ENCODE assay signal across 20 cellular contexts in genomic region chr4:14700083-14700482, GRCh38.
"Had no signal": no experiment of that assay in that cellular context is flagged by ENCODE, and none has a peak within 500 bp of the region (broad histone marks: within the 10 kb centered on the region; RNA-seq: fewer than 3 reads in every experiment).

No MANE protein-coding gene starts in this region.

- H3K27ac ChIP-seq: epithelial cell of prostate, esophagus squamous epithelium, heart left ventricle, neutrophil, sigmoid colon, skin epidermis, stomach, thoracic aorta, transverse colon had no signal

- H3K36me3 Mint-ChIP-seq: naive thymus-derived CD4-positive, alpha-beta T cell had no signal

- H3K4me3 Mint-ChIP-seq: naive thymus-derived CD4-positive, alpha-beta T cell; nephron progenitor cell had no signal

- H3K4me3 ChIP-seq: esophagus squamous epithelium, heart left ventricle, sigmoid colon, skin epidermis, stomach, thoracic aorta, transverse colon had no signal

- DNase-seq: effector memory CD4-positive, alpha-beta T cell; esophagus squamous epithelium; heart left ventricle; hippocampal formation; left colon; mammary epithelial cell; naive thymus-derived CD4-positive, alpha-beta T cell; nephron progenitor cell; posterior cingulate gyrus; sigmoid colon; stimulated activated CD4-positive, alpha-beta T cell treated with anti-CD3 and anti-CD28 coated beads, Interleukin-2, amount 100 ng/mL, for 24 hours; stimulated activated CD4-positive, alpha-beta T cell treated with anti-CD3 and anti-CD28 coated beads, Interleukin-4, amount 100 ng/mL, for 4 hours; stimulated activated naive CD4-positive, alpha-beta T cell; stomach; substantia nigra; transverse colon had no signal

- H3K4me1 Mint-ChIP-seq: naive thymus-derived CD4-positive, alpha-beta T cell; nephron progenitor cell had no signal

- H3K9me3 ChIP-seq: esophagus squamous epithelium, heart left ventricle, neutrophil, sigmoid colon, stomach, thoracic aorta, transverse colon had no signal

- H3K27ac Mint-ChIP-seq: naive thymus-derived CD4-positive, alpha-beta T cell; nephron progenitor cell had no signal

- H3K4me1 ChIP-seq: transverse colon had no signal

- H3K27me3 ChIP-seq: esophagus squamous epithelium, heart left ventricle, neutrophil, sigmoid colon, stomach, transverse colon had no signal

- H3K9me3 Mint-ChIP-seq: naive thymus-derived CD4-positive, alpha-beta T cell; nephron progenitor cell had no signal

- ATAC-seq: heart left ventricle; left colon; naive thymus-derived CD4-positive, alpha-beta T cell had no signal

- H3K36me3 ChIP-seq: esophagus squamous epithelium, heart left ventricle, neutrophil, sigmoid colon, stomach, thoracic aorta, transverse colon had no signal
